1 cellular context compared by ENCODE assay signal in the genomic region with DNA sequence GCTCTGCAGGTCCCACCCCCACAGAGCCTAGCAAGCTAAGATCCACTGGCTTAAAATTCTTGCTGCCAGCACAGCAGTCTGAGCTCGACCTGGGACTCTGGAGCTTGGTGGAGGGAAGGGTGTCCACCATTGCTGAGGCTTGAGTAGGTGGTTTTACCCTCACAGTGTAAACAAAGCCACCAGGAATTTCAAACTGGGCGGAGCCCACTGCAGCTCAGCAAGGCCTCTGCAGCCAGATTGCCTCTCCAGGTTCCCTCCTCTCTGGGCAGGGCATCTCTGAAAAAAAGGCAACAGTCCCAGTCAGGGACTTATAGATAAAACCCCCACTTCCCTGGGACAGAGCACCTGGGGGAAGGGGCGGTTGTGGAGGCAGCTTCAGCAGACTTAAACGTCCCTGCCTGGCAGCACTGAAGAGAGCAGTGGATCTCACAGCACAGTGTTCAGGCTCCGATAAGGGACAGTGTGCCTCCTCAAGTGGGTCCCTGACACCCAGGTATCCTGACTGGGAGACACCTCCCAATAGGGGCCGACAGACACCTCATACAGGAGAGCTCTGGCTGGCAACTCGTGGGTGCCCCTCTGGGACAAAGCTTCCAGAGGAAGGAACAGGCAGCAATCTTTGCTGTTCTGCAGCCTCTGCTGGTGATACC.
TF ChIP-seq lines count a peak whose summit lies in the region.

No MANE protein-coding gene starts in this region.

TF ChIP-seq in WTC11, 78 proteins besides CTCF, POLR2A, EP300 and RAD21 (continued from another document):
- TF ChIP-seq, protein P1, sequence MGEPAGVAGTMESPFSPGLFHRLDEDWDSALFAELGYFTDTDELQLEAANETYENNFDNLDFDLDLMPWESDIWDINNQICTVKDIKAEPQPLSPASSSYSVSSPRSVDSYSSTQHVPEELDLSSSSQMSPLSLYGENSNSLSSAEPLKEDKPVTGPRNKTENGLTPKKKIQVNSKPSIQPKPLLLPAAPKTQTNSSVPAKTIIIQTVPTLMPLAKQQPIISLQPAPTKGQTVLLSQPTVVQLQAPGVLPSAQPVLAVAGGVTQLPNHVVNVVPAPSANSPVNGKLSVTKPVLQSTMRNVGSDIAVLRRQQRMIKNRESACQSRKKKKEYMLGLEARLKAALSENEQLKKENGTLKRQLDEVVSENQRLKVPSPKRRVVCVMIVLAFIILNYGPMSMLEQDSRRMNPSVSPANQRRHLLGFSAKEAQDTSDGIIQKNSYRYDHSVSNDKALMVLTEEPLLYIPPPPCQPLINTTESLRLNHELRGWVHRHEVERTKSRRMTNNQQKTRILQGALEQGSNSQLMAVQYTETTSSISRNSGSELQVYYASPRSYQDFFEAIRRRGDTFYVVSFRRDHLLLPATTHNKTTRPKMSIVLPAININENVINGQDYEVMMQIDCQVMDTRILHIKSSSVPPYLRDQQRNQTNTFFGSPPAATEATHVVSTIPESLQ (CRISPR knock-in tag; IDR thresholded peaks at IDR 0.05) = no peak
- no peak for TF ChIP-seq FOXK1 (CRISPR knock-in tag; IDR thresholded peaks at IDR 0.05)
- TF ChIP-seq ZNF232 (CRISPR knock-in tag; IDR thresholded peaks at IDR 0.05) = no peak
- no peak for TF ChIP-seq RORB (CRISPR knock-in tag; IDR thresholded peaks at IDR 0.05)
- no peak for TF ChIP-seq ZNF416 (CRISPR knock-in tag; IDR thresholded peaks at IDR 0.05)
- TF ChIP-seq FOXJ3 (CRISPR knock-in tag; IDR thresholded peaks at IDR 0.05; ENCODE audit: borderline replicate concordance) = no peak
- no peak for TF ChIP-seq NR3C1 (CRISPR knock-in tag; conservative IDR thresholded peaks at IDR 0.05; ENCODE audit: low read depth)
- TF ChIP-seq, protein P2, sequence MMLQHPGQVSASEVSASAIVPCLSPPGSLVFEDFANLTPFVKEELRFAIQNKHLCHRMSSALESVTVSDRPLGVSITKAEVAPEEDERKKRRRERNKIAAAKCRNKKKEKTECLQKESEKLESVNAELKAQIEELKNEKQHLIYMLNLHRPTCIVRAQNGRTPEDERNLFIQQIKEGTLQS (CRISPR knock-in tag; conservative IDR thresholded peaks at IDR 0.05) = no peak
- TF ChIP-seq, protein P3, sequence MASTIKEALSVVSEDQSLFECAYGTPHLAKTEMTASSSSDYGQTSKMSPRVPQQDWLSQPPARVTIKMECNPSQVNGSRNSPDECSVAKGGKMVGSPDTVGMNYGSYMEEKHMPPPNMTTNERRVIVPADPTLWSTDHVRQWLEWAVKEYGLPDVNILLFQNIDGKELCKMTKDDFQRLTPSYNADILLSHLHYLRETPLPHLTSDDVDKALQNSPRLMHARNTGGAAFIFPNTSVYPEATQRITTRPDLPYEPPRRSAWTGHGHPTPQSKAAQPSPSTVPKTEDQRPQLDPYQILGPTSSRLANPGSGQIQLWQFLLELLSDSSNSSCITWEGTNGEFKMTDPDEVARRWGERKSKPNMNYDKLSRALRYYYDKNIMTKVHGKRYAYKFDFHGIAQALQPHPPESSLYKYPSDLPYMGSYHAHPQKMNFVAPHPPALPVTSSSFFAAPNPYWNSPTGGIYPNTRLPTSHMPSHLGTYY (CRISPR knock-in tag; IDR thresholded peaks at IDR 0.05) = no peak
- TF ChIP-seq, protein P4, sequence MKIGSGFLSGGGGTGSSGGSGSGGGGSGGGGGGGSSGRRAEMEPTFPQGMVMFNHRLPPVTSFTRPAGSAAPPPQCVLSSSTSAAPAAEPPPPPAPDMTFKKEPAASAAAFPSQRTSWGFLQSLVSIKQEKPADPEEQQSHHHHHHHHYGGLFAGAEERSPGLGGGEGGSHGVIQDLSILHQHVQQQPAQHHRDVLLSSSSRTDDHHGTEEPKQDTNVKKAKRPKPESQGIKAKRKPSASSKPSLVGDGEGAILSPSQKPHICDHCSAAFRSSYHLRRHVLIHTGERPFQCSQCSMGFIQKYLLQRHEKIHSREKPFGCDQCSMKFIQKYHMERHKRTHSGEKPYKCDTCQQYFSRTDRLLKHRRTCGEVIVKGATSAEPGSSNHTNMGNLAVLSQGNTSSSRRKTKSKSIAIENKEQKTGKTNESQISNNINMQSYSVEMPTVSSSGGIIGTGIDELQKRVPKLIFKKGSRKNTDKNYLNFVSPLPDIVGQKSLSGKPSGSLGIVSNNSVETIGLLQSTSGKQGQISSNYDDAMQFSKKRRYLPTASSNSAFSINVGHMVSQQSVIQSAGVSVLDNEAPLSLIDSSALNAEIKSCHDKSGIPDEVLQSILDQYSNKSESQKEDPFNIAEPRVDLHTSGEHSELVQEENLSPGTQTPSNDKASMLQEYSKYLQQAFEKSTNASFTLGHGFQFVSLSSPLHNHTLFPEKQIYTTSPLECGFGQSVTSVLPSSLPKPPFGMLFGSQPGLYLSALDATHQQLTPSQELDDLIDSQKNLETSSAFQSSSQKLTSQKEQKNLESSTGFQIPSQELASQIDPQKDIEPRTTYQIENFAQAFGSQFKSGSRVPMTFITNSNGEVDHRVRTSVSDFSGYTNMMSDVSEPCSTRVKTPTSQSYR (CRISPR knock-in tag; IDR thresholded peaks at IDR 0.05) = no peak
- no peak for TF ChIP-seq GTF2I (CRISPR knock-in tag; conservative IDR thresholded peaks at IDR 0.05)
- TF ChIP-seq, protein P5, sequence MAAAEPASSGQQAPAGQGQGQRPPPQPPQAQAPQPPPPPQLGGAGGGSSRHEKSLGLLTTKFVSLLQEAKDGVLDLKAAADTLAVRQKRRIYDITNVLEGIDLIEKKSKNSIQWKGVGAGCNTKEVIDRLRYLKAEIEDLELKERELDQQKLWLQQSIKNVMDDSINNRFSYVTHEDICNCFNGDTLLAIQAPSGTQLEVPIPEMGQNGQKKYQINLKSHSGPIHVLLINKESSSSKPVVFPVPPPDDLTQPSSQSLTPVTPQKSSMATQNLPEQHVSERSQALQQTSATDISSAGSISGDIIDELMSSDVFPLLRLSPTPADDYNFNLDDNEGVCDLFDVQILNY (CRISPR knock-in tag; IDR thresholded peaks at IDR 0.05) = no peak
- TF ChIP-seq, protein P6, sequence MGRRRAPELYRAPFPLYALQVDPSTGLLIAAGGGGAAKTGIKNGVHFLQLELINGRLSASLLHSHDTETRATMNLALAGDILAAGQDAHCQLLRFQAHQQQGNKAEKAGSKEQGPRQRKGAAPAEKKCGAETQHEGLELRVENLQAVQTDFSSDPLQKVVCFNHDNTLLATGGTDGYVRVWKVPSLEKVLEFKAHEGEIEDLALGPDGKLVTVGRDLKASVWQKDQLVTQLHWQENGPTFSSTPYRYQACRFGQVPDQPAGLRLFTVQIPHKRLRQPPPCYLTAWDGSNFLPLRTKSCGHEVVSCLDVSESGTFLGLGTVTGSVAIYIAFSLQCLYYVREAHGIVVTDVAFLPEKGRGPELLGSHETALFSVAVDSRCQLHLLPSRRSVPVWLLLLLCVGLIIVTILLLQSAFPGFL (CRISPR knock-in tag; IDR thresholded peaks at IDR 0.05; ENCODE audit: borderline replicate concordance) = no peak
- TF ChIP-seq, protein P7, sequence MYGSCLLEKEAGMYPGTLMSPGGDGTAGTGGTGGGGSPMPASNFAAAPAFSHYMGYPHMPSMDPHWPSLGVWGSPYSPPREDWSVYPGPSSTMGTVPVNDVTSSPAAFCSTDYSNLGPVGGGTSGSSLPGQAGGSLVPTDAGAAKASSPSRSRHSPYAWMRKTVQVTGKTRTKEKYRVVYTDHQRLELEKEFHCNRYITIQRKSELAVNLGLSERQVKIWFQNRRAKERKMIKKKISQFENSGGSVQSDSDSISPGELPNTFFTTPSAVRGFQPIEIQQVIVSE (CRISPR knock-in tag; IDR thresholded peaks at IDR 0.05; ENCODE audit: borderline replicate concordance) = no peak
- TF ChIP-seq KAT7 (CRISPR knock-in tag; IDR thresholded peaks at IDR 0.05; ENCODE audit: borderline replicate concordance) = no peak
- TF ChIP-seq SMAD3 (CRISPR knock-in tag; IDR thresholded peaks at IDR 0.05; ENCODE audit: borderline replicate concordance) = no peak
